Comparison of ENCODE assay signal across 18 cellular contexts in the genomic region with DNA sequence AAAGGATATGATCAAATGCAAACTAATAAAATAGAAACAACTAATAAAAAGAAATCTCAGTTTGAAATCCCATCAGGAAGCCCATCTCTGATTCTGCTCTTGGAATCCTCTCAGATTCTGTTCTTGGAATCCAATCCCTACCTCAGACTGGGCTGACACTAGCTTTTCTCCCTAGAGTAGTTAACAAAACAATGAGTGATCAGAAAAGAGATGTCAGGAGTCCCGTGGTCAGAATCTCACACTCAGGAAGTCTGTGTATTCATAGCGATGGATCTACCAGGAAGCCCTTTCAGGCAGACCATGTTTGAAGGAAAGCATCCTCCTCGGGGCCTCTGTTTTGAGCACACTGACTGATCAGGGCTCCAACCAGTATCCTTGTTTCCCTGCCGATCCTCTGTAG.
DNase-seq lines count a peak whose midpoint lies in the region; ATAC-seq and TF ChIP-seq lines count a peak whose summit lies in the region.
"Had no signal": no experiment of that assay in that cellular context is flagged by ENCODE, and none has a peak within 500 bp of the region (broad histone marks: within the 10 kb centered on the region; RNA-seq: fewer than 3 reads in every experiment).

No MANE protein-coding gene starts in this region.

- no peak overlapping the region for H3K4me3 ChIP-seq in uterus

- H3K36me3 ChIP-seq in uterus: no peaks in the 10 kb centered on the region

- TF ChIP-seq CTCF in neural crest cell (conservative IDR thresholded peaks at IDR 0.05) (no peak), uterus (IDR thresholded peaks at IDR 0.05) (no peak), Calu3 (IDR thresholded peaks at IDR 0.05; ENCODE audit: unreplicated experiment) (no peak)

- H3K27ac ChIP-seq in uterus: peak overlapping the region; percentile 78 to 80
- H3K27ac ChIP-seq: 22Rv1, parathyroid adenoma had no signal

- H3K36me3 Mint-ChIP-seq in activated naive CD4-positive, alpha-beta T cell treated with anti-CD3 and anti-CD28 coated beads, Interleukin-2, amount 50 U/mL, for 24 hours: peaks cover 32% of the 10 kb centered on the region
- peaks cover 12 to 28% of the 10 kb centered on the region in 2 donors for H3K36me3 Mint-ChIP-seq in activated naive CD4-positive, alpha-beta T cell treated with anti-CD3 and anti-CD28 coated beads, Interleukin-2, amount 50 U/mL, for 72 hours
- H3K36me3 Mint-ChIP-seq in neural crest cell (ENCODE audit: low read depth): peaks cover 11% of the 10 kb centered on the region
- H3K36me3 Mint-ChIP-seq in Calu3 (ENCODE audit: insufficient read depth, unreplicated experiment): no peaks in the 10 kb centered on the region

- H3K27ac Mint-ChIP-seq in activated naive CD4-positive, alpha-beta T cell treated with anti-CD3 and anti-CD28 coated beads, Interleukin-2, amount 50 U/mL, for 24 hours: peak overlapping the region; percentile 46
- no peak overlapping the region for H3K27ac Mint-ChIP-seq in activated naive CD4-positive, alpha-beta T cell treated with anti-CD3 and anti-CD28 coated beads, Interleukin-2, amount 50 U/mL, for 72 hours
- H3K27ac Mint-ChIP-seq in neural crest cell (ENCODE audit: unreplicated experiment) (peak overlapping the region; percentile 15), Calu3 (ENCODE audit: unreplicated experiment) (no peak overlapping the region)
- H3K27ac Mint-ChIP-seq: CD8-positive, alpha-beta T cell had no signal

- ATAC-seq in activated naive CD4-positive, alpha-beta T cell treated with anti-CD3 and anti-CD28 coated beads, Interleukin-2, amount 50 U/mL, for 72 hours: no peak
- no peak for ATAC-seq in HG03469 (IDR thresholded peaks at IDR 0.05; ENCODE audit: unreplicated experiment)
- ATAC-seq: CD8-positive, alpha-beta T cell; esophagus mucosa had no signal

- intact Hi-C loops in uterus (cut with DNase I; ENCODE audit: low total_unique reads) (no loop called here), Calu3 (cut with micrococcal nuclease; ENCODE audit: unreplicated experiment) (no loop called here)

- no peaks in the 10 kb centered on the region for H3K27me3 ChIP-seq in uterus

- TF ChIP-seq POLR2A in uterus (IDR thresholded peaks at IDR 0.05) (no peak), erythroblast (IDR thresholded peaks at IDR 0.05; ENCODE audit: low read length) (no peak)

- BruUV-seq in Calu3 (replicated peaks; lab: Mats Ljungman, UMichigan): no TSS peak

- H3K9me3 ChIP-seq in uterus: no peaks in the 10 kb centered on the region

- H3K4me1 ChIP-seq in uterus: no peaks in the 10 kb centered on the region

- peaks cover 4% of the 10 kb centered on the region for H3K4me1 Mint-ChIP-seq in activated naive CD4-positive, alpha-beta T cell treated with anti-CD3 and anti-CD28 coated beads, Interleukin-2, amount 50 U/mL, for 24 hours
- H3K4me1 Mint-ChIP-seq in neural crest cell (peaks cover 22% of the 10 kb centered on the region), Calu3 (ENCODE audit: low read depth, unreplicated experiment) (peaks cover 29% of the 10 kb centered on the region)

- H3K9me3 Mint-ChIP-seq in activated naive CD4-positive, alpha-beta T cell treated with anti-CD3 and anti-CD28 coated beads, Interleukin-2, amount 50 U/mL, for 24 hours: no peaks in the 10 kb centered on the region
- no peaks in the 10 kb centered on the region for H3K9me3 Mint-ChIP-seq in activated naive CD4-positive, alpha-beta T cell treated with anti-CD3 and anti-CD28 coated beads, Interleukin-2, amount 50 U/mL, for 72 hours
- H3K9me3 Mint-ChIP-seq in neural crest cell (no peaks in the 10 kb centered on the region), Calu3 (ENCODE audit: low read depth, unreplicated experiment) (no peaks in the 10 kb centered on the region)
- H3K9me3 Mint-ChIP-seq: CD8-positive, alpha-beta T cell had no signal

- H3K4me3 Mint-ChIP-seq in activated naive CD4-positive, alpha-beta T cell treated with anti-CD3 and anti-CD28 coated beads, Interleukin-2, amount 50 U/mL, for 24 hours: no peak overlapping the region
- H3K4me3 Mint-ChIP-seq in neural crest cell: no peak overlapping the region
- H3K4me3 Mint-ChIP-seq in Calu3 (ENCODE audit: low read depth, unreplicated experiment): no peak overlapping the region
- H3K4me3 Mint-ChIP-seq: CD8-positive, alpha-beta T cell had no signal

- no peaks in the 10 kb centered on the region for H3K27me3 Mint-ChIP-seq in activated naive CD4-positive, alpha-beta T cell treated with anti-CD3 and anti-CD28 coated beads, Interleukin-2, amount 50 U/mL, for 24 hours
- H3K27me3 Mint-ChIP-seq in neural crest cell (ENCODE audit: low read depth) (no peaks in the 10 kb centered on the region), Calu3 (ENCODE audit: unreplicated experiment) (no peaks in the 10 kb centered on the region)

- CTCF ChIA-PET in Calu3 (lab: Charles Lee): no interaction called here

- no peak for DNase-seq in activated naive CD4-positive, alpha-beta T cell treated with anti-CD3 and anti-CD28 coated beads, Interleukin-2, amount 50 U/mL, for 72 hours (ENCODE audit: low spot score in 2 of 2)
- DNase-seq in foreskin melanocyte (peak; percentile 50), neural crest cell (ENCODE audit: low read depth, low spot score) (no peak), uterus (no peak), erythroblast (lab: John Stamatoyannopoulos, UW) (no peak), Calu3 (no peak)
- DNase-seq: activated CD4-positive, alpha-beta T cell treated with anti-CD3 and anti-CD28 coated beads for 1 hour; activated CD8-positive, alpha-beta memory T cell treated with anti-CD3 and anti-CD28 coated beads, Interleukin-2, amount 50 U/mL, for 48 hours; activated naive CD4-positive, alpha-beta T cell treated with anti-CD3 and anti-CD28 coated beads, Interleukin-2, amount 50 U/mL, for 16 hours; CD8-positive, alpha-beta T cell; cerebellar nuclear complex; midbrain; RPMI8226 had no signal

Comparison
In these comparisons a context has a peak if more than half of its experiments do, and no peak if none do; other contexts are left out.
1. H3K27ac Mint-ChIP-seq: peak in activated naive CD4-positive, alpha-beta T cell treated with anti-CD3 and anti-CD28 coated beads, Interleukin-2, amount 50 U/mL, for 24 hours (single experiment) and neural crest cell (single experiment); none in activated naive CD4-positive, alpha-beta T cell treated with anti-CD3 and anti-CD28 coated beads, Interleukin-2, amount 50 U/mL, for 72 hours (0 of 2) and Calu3 (single experiment).